In the genomic region with DNA sequence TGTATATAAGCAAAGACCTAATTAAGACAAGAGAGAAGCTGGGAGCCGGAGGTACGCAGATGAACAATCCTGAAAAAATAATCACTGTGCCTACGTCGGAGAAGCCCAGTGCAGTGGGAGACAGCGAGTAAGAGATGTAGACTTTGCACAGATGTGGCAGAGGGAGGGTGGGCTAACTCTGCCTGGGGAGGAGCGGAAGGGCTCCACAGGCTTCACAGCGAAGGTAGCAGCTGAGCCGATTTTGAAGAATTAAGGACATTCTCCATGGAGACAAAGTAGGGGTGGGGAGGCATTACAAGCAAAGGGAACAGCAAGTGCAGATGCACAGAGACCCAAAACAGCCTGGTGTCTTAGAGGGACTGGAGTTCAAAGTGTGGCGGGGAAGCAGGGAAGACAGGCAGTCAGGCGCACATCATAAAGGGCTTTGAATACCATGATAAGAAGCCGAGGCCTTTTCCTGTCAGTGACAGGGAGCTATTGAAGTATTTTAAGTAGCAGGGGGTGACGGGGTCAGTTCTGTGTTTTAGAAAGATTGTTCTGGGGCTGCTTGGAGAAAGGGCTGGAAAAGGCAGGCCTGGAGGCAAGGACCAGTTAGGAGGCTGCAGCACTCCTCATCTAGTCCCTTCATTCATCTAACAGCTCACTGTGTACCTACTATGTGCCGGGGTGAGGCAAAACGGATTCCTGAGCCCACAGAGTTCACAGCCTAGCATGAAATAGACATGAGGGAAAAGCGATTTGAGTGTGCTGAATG, we compare ENCODE assay signal across 1 cellular context.
A peak's percentile ranks its signal among the peaks of the same experiment; 100 is the strongest.
TF ChIP-seq lines count a peak whose summit lies in the region.

No MANE protein-coding gene starts in this region.

TF ChIP-seq in K562, 482 proteins besides CTCF, POLR2A, EP300 and RAD21 (continued from another document and continues in another):
- TF ChIP-seq, protein P1, sequence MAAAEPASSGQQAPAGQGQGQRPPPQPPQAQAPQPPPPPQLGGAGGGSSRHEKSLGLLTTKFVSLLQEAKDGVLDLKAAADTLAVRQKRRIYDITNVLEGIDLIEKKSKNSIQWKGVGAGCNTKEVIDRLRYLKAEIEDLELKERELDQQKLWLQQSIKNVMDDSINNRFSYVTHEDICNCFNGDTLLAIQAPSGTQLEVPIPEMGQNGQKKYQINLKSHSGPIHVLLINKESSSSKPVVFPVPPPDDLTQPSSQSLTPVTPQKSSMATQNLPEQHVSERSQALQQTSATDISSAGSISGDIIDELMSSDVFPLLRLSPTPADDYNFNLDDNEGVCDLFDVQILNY (CRISPR knock-in tag; IDR thresholded peaks at IDR 0.05), result no peak
- TF ChIP-seq DIDO1 (tag; IDR thresholded peaks at IDR 0.05; ENCODE audit: low read depth) (no peak), FOXP4 (CRISPR knock-in tag; IDR thresholded peaks at IDR 0.05; ENCODE audit: borderline replicate concordance) (no peak), CHD4 (IDR thresholded peaks at IDR 0.05; ENCODE audit: insufficient read depth, insufficient replicate concordance, low read depth, low read length, poor library complexity, severe bottlenecking) (no peak), ZNF696 (CRISPR knock-in tag; conservative IDR thresholded peaks at IDR 0.05) (no peak), TGIF2 (CRISPR knock-in tag; IDR thresholded peaks at IDR 0.05) (no peak), ZKSCAN1 (IDR thresholded peaks at IDR 0.05; ENCODE audit: low read depth, low read length) (peak; percentile 95), ZBTB8A (IDR thresholded peaks at IDR 0.05; ENCODE audit: partially characterized antibody) (no peak), CHD7 (IDR thresholded peaks at IDR 0.05; ENCODE audit: low read depth, low read length) (no peak), DACH1 (IDR thresholded peaks at IDR 0.05; ENCODE audit: partially characterized antibody) (no peak), MAFF (IDR thresholded peaks at IDR 0.05; ENCODE audit: low read length) (no peak), MGA (IDR thresholded peaks at IDR 0.05) (no peak), ZNF3 (CRISPR knock-in tag; IDR thresholded peaks at IDR 0.05) (no peak), DLX4 (CRISPR knock-in tag; IDR thresholded peaks at IDR 0.05) (no peak)
- TF ChIP-seq, protein P2, sequence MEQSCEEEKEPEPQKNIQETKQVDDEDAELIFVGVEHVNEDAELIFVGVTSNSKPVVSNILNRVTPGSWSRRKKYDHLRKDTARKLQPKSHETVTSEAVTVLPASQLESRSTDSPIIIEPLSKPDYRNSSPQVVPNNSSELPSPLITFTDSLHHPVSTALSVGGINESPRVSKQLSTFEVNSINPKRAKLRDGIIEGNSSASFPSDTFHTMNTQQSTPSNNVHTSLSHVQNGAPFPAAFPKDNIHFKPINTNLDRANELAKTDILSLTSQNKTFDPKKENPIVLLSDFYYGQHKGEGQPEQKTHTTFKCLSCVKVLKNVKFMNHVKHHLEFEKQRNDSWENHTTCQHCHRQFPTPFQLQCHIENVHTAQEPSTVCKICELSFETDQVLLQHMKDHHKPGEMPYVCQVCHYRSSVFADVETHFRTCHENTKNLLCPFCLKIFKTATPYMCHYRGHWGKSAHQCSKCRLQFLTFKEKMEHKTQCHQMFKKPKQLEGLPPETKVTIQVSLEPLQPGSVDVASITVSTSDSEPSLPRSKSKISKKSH (CRISPR knock-in tag; IDR thresholded peaks at IDR 0.05), result no peak
